ENCODE assay signal across 18 cellular contexts in the genomic region with DNA sequence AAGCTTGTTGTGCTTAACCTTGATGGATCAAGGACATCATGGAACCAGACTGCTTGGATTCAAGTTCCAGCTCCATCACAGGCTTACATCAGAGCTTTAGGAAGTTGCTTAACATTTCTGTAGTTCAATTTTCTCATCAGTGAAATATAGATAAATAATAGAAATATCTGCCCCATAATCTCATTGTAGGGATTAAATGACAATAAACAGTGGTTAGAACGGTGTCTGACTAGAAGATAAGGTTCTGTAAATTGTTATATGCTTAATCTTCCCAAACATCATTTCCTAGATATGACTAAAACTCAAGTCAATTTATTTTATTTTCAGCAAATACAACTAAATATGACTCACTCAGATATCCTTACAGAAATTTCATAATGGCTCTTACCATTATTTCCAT.
DNase-seq lines count a peak whose midpoint lies in the region; ATAC-seq and TF ChIP-seq lines count a peak whose summit lies in the region.
"Had no signal": no experiment of that assay in that cellular context is flagged by ENCODE, and none has a peak within 500 bp of the region (broad histone marks: within the 10 kb centered on the region; RNA-seq: fewer than 3 reads in every experiment).

No MANE protein-coding gene starts in this region.

- H3K4me1 Mint-ChIP-seq in neural progenitor cell, result no peaks in the 10 kb centered on the region

- H3K23ac ChIP-seq in trophoblast cell (ENCODE audit: low read length), result no peak overlapping the region

- no peaks in the 10 kb centered on the region for H3K79me1 ChIP-seq in trophoblast cell (ENCODE audit: low read length)

- no peak overlapping the region for H3K27ac Mint-ChIP-seq in neural progenitor cell
- H3K27ac Mint-ChIP-seq: CD4-positive, alpha-beta T cell had no signal

- H2AK5ac ChIP-seq in trophoblast cell (ENCODE audit: low read length), result no peak overlapping the region

- no peak overlapping the region for H4K12ac ChIP-seq in trophoblast cell (ENCODE audit: low read depth, low read length)

- no peak overlapping the region for H4K91ac ChIP-seq in trophoblast cell (ENCODE audit: low read depth, low read length)

- H3K18ac ChIP-seq in trophoblast cell (ENCODE audit: low read length), result no peak overlapping the region

- H4K20me1 ChIP-seq in fibroblast of lung (ENCODE audit: control insufficient read depth, extremely low read depth, insufficient read depth, low read length) (no peaks in the 10 kb centered on the region), neural progenitor cell (ENCODE audit: low read depth) (no peaks in the 10 kb centered on the region)

- ATAC-seq in RWPE2 (ENCODE audit: low read depth) (peak; percentile 64), GM19035 (IDR thresholded peaks at IDR 0.05; ENCODE audit: unreplicated experiment) (no peak)

- H3K27me3 Mint-ChIP-seq in neural progenitor cell (ENCODE audit: insufficient read depth, low read depth), result no peaks in the 10 kb centered on the region
- H3K27me3 Mint-ChIP-seq: CD4-positive, alpha-beta T cell had no signal

- H3K9me3 ChIP-seq in RWPE2 (ENCODE audit: severe bottlenecking), result no peaks in the 10 kb centered on the region
- H3K9me3 ChIP-seq in fibroblast of lung (ENCODE audit: control insufficient read depth, insufficient read depth, low read depth, low read length), result no peaks in the 10 kb centered on the region
- H3K9me3 ChIP-seq in neural progenitor cell (ENCODE audit: low read depth), result no peaks in the 10 kb centered on the region
- H3K9me3 ChIP-seq in trophoblast cell (ENCODE audit: insufficient read depth, low read depth, low read length), result peaks cover 2% of the 10 kb centered on the region
- H3K9me3 ChIP-seq: BE2C had no signal

- no peak overlapping the region for H3K4ac ChIP-seq in trophoblast cell (ENCODE audit: low read depth, low read length)

- H3K36me3 ChIP-seq in RWPE2 (ENCODE audit: low read depth) (no peaks in the 10 kb centered on the region), fibroblast of lung (ENCODE audit: control insufficient read depth, insufficient read depth, low read length) (no peaks in the 10 kb centered on the region), neural progenitor cell (no peaks in the 10 kb centered on the region), trophoblast cell (ENCODE audit: control insufficient read depth in 1 of 2, insufficient read depth in 2 of 2, low read length in 2 of 2) (no peaks in the 10 kb centered on the region)
- H3K36me3 ChIP-seq: BE2C had no signal

- no peak overlapping the region for H2BK5ac ChIP-seq in trophoblast cell (ENCODE audit: low read depth, low read length, poor library complexity)

- no peak overlapping the region for H2BK12ac ChIP-seq in trophoblast cell (ENCODE audit: low read length)

- H3K4me2 ChIP-seq in fibroblast of lung (ENCODE audit: extremely low read depth, insufficient read depth, low read length) (no peak overlapping the region), neural progenitor cell (no peak overlapping the region), trophoblast cell (ENCODE audit: low read length) (no peak overlapping the region)

- no peak overlapping the region for H3K4me3 Mint-ChIP-seq in neural progenitor cell
- H3K4me3 Mint-ChIP-seq: CD4-positive, alpha-beta T cell had no signal

- H3K27me3 ChIP-seq in RWPE2 (ENCODE audit: insufficient read depth, poor library complexity, severe bottlenecking) (no peaks in the 10 kb centered on the region), fibroblast of lung (ENCODE audit: control insufficient read depth, insufficient read depth, low read length) (no peaks in the 10 kb centered on the region), neural progenitor cell (no peaks in the 10 kb centered on the region), trophoblast cell (ENCODE audit: insufficient read depth, low read length) (no peaks in the 10 kb centered on the region)
- H3K27me3 ChIP-seq: BE2C had no signal

- DNase-seq in HCEC 1CT (peak; percentile 71), RWPE2 (ENCODE audit: low spot score) (no peak), fibroblast of lung (ENCODE audit: low read depth in 2 of 2) (peak; percentile 45 to 51), neural progenitor cell (ENCODE audit: low spot score) (no peak), trophoblast cell (no peak), H4 (ENCODE audit: low spot score) (no peak)
- DNase-seq: BE2C; CD4-positive, alpha-beta T cell; DMS79; GDM1; H7; NCI-H1436; NCI-H2029; NCI-H2171; NCI-H446 treated with DMSO at 0.1 percent for 48 hours; NK-92 treated with Interleukin-12 subunit alpha and Interleukin-12 subunit beta, amount 100 ng/mL, for 24 hours; SIG-M5 had no signal

- H3K4me3 ChIP-seq in RWPE2 (ENCODE audit: severe bottlenecking) (no peak overlapping the region), fibroblast of lung (replicated peaks in 1 of 4; ENCODE audit: control extremely low read depth in 1 of 4, insufficient read depth in 1 of 4, low read depth in 3 of 4, low read length in 4 of 4) (no peak overlapping the region), neural progenitor cell (no peak overlapping the region), trophoblast cell (ENCODE audit: low read depth, low read length) (no peak overlapping the region)

- no peak overlapping the region for H2BK120ac ChIP-seq in trophoblast cell (ENCODE audit: insufficient read depth, low read length, poor library complexity)

- H3K9ac ChIP-seq in fibroblast of lung (ENCODE audit: insufficient read depth, low read length), result no peak overlapping the region
- no peak overlapping the region for H3K9ac ChIP-seq in neural progenitor cell
- H3K9ac ChIP-seq in trophoblast cell (ENCODE audit: low read length), result no peak overlapping the region

- H3K4me1 ChIP-seq in RWPE2 (ENCODE audit: insufficient read depth, poor library complexity, severe bottlenecking) (peaks cover 6% of the 10 kb centered on the region), fibroblast of lung (ENCODE audit: control insufficient read depth, extremely low read depth, insufficient read depth, low read length) (no peaks in the 10 kb centered on the region), neural progenitor cell (no peaks in the 10 kb centered on the region), trophoblast cell (ENCODE audit: control insufficient read depth in 1 of 2, insufficient read depth in 2 of 2, low read length in 2 of 2) (no peaks in the 10 kb centered on the region)
- H3K4me1 ChIP-seq: BE2C had no signal

- H3F3A ChIP-seq in neural progenitor cell (ENCODE audit: low read depth), result no peaks in the 10 kb centered on the region

- no peaks in the 10 kb centered on the region for H3K36me3 Mint-ChIP-seq in neural progenitor cell

- WGBS in trophoblast cell (ENCODE audit: extremely low coverage, insufficient coverage, insufficient read length), result no CpG with 5 or more reads among the region's 1 CpG

- H2AFZ ChIP-seq in fibroblast of lung (ENCODE audit: low read length) (no peak overlapping the region), neural progenitor cell (replicated peaks) (no peak overlapping the region), trophoblast cell (ENCODE audit: insufficient read depth, low read length, poor library complexity) (no peak overlapping the region)

- TF ChIP-seq CTCF in RWPE2 (IDR thresholded peaks at IDR 0.05; ENCODE audit: poor library complexity, severe bottlenecking) (no peak), fibroblast of lung (conservative IDR thresholded peaks at IDR 0.05 in 1 of 2, IDR thresholded peaks at IDR 0.05 in 1 of 2; ENCODE audit: low read depth in 1 of 2, low read length in 2 of 2) (no peak), neural progenitor cell (IDR thresholded peaks at IDR 0.05) (no peak)

- H4K8ac ChIP-seq in trophoblast cell (ENCODE audit: low read depth, low read length), result no peak overlapping the region

- H3K79me2 ChIP-seq in fibroblast of lung (ENCODE audit: control insufficient read depth, insufficient read depth, low read length) (no peaks in the 10 kb centered on the region), neural progenitor cell (ENCODE audit: low read depth) (no peaks in the 10 kb centered on the region), trophoblast cell (ENCODE audit: control insufficient read depth, insufficient read depth, low read length, poor library complexity) (no peaks in the 10 kb centered on the region)

- H3K14ac ChIP-seq in trophoblast cell (ENCODE audit: low read length), result no peak overlapping the region

- no peak overlapping the region for H3K27ac ChIP-seq in RWPE2 (ENCODE audit: poor library complexity, severe bottlenecking)
- no peak overlapping the region for H3K27ac ChIP-seq in fibroblast of lung (ENCODE audit: insufficient read depth, low read length)
- H3K27ac ChIP-seq in neural progenitor cell, result no peak overlapping the region
- H3K27ac ChIP-seq in trophoblast cell (ENCODE audit: low read depth, low read length), result no peak overlapping the region

- no peaks in the 10 kb centered on the region for H3K9me3 Mint-ChIP-seq in neural progenitor cell
- H3K9me3 Mint-ChIP-seq: CD4-positive, alpha-beta T cell had no signal

Comparison
In these comparisons a context has a peak if more than half of its experiments do, and no peak if none do; other contexts are left out.
1. DNase-seq: peak in HCEC 1CT (single experiment) and fibroblast of lung (2 of 2); none in RWPE2 (single experiment), neural progenitor cell (single experiment), trophoblast cell (0 of 2) and H4 (single experiment).